Comparison of ENCODE assay signal across 13 cellular contexts in genomic region chr6:134676307-134677281, GRCh38.
A peak's percentile ranks its signal among the peaks of the same experiment; 100 is the strongest.
DNase-seq lines count a peak whose midpoint lies in the region; ATAC-seq, FAIRE-seq and TF ChIP-seq lines count a peak whose summit lies in the region.
"Had no signal": no experiment of that assay in that cellular context is flagged by ENCODE, and none has a peak within 500 bp of the region (broad histone marks: within the 10 kb centered on the region; RNA-seq: fewer than 3 reads in every experiment).

No MANE protein-coding gene starts in this region.

- H3K4me3 ChIP-seq in A549, result no peak overlapping the region
- H3K4me3 ChIP-seq in SK-N-MC, result peak overlapping the region; percentile 56
- no peak overlapping the region for H3K4me3 ChIP-seq in tibial artery
- H3K4me3 ChIP-seq: right lobe of liver had no signal

- DNase-seq in A549 (ENCODE audit: low read depth in 1 of 2, low spot score in 1 of 2) (no peak), NCI-H1436 (lab: John Stamatoyannopoulos, UW) (peak; percentile 47), SK-N-MC (ENCODE audit: low read depth, low spot score) (peak; percentile 82), iris pigment epithelial cell (ENCODE audit: low read depth) (peak; percentile 91), NCI-H510A treated with DMSO at 0.1 percent for 48 hours (lab: John Stamatoyannopoulos, UW) (no peak), tibial artery (no peak), HuH-7.5 (ENCODE audit: low spot score) (no peak)
- DNase-seq: activated CD4-positive, alpha-beta T cell treated with anti-CD3 and anti-CD28 coated beads, Interleukin-2, amount 50 U/mL, for 1 hour; activated naive CD8-positive, alpha-beta T cell treated with anti-CD3 and anti-CD28 coated beads, Interleukin-2, amount 50 U/mL, for 24 hours; NCI-H524 treated with DMSO at 0.1 percent for 48 hours; right lobe of liver had no signal

- POLR2A ChIA-PET in A549 (lab: Yijun Ruan, JAX), result no interaction called here

- peak overlapping the region; percentile 62 to 88; a peak in 4 of 6 replicates for H3K27ac ChIP-seq in A549
- H3K27ac ChIP-seq in SK-N-MC, result peak overlapping the region; percentile 90
- H3K27ac ChIP-seq in tibial artery, result no peak overlapping the region
- H3K27ac ChIP-seq: foreskin keratinocyte, right lobe of liver had no signal

- H3K36me3 ChIP-seq in SK-N-MC (ENCODE audit: insufficient read depth, low read length), result no peaks in the 10 kb centered on the region
- no peaks in the 10 kb centered on the region for H3K36me3 ChIP-seq in tibial artery
- H3K36me3 ChIP-seq: right lobe of liver had no signal

- WGBS in A549 (ENCODE audit: missing lambda C conversion rate), result 74% methylated on average over 6 of the region's 6 CpGs

- ATAC-seq in A549 (no peak), GM19455 (IDR thresholded peaks at IDR 0.05; ENCODE audit: unreplicated experiment) (no peak)
- ATAC-seq: activated naive CD8-positive, alpha-beta T cell treated with anti-CD3 and anti-CD28 coated beads, Interleukin-2, amount 50 U/mL, for 24 hours; foreskin keratinocyte; right lobe of liver had no signal

- TF ChIP-seq CTCF in A549 (IDR thresholded peaks at IDR 0.05), result no peak
- TF ChIP-seq CTCF in tibial artery (IDR thresholded peaks at IDR 0.05), result no peak

- intact Hi-C loops in tibial artery (cut with DNase I; ENCODE audit: low total_unique reads), result no loop called here

- CTCF ChIA-PET in A549 (lab: Yijun Ruan, JAX), result no interaction called here

- TF ChIP-seq EP300 in A549 (IDR thresholded peaks at IDR 0.05), result no peak

- H3K9ac ChIP-seq in SK-N-MC (ENCODE audit: insufficient read length), result no peak overlapping the region

- TF ChIP-seq POLR2A in A549 (IDR thresholded peaks at IDR 0.05; ENCODE audit: low read length), result no peak

- FAIRE-seq in A549 (lab: Jason Lieb, UNC), result no peak

- no peak for TF ChIP-seq RAD21 in A549 (conservative IDR thresholded peaks at IDR 0.05 in 1 of 2, IDR thresholded peaks at IDR 0.05 in 1 of 2)

- peak overlapping the region; percentile 13; the same call in 1 of the 3 replicates for H3K4me2 ChIP-seq in A549

- H3K4me1 ChIP-seq in A549 (peaks cover 59% of the 10 kb centered on the region), tibial artery (no peaks in the 10 kb centered on the region)
- H3K4me1 ChIP-seq: foreskin keratinocyte, right lobe of liver had no signal

- no peaks in the 10 kb centered on the region for H3K27me3 ChIP-seq in tibial artery
- H3K27me3 ChIP-seq: foreskin keratinocyte, right lobe of liver had no signal

- H3K9me3 ChIP-seq in A549 (no peaks in the 10 kb centered on the region), SK-N-MC (ENCODE audit: low read depth, low read length) (no peaks in the 10 kb centered on the region), tibial artery (no peaks in the 10 kb centered on the region)
- H3K9me3 ChIP-seq: right lobe of liver had no signal

TF ChIP-seq in A549, 52 proteins besides CTCF, POLR2A, EP300 and RAD21:
- TF ChIP-seq CBX2 (IDR thresholded peaks at IDR 0.05; ENCODE audit: borderline replicate concordance, low read depth) (no peak), EHF (CRISPR knock-in tag; IDR thresholded peaks at IDR 0.05) (no peak), PHF8 (IDR thresholded peaks at IDR 0.05; ENCODE audit: borderline replicate concordance, low read depth) (no peak), MAX (IDR thresholded peaks at IDR 0.05) (no peak)

Comparison
In these comparisons a context has a peak if more than half of its experiments do, and no peak if none do; other contexts are left out.
1. DNase-seq: peak in NCI-H1436 (single experiment), SK-N-MC (single experiment) and iris pigment epithelial cell (single experiment); none in A549 (0 of 2), NCI-H510A treated with DMSO at 0.1 percent for 48 hours (single experiment), tibial artery (0 of 2) and HuH-7.5 (single experiment).
2. H3K27ac ChIP-seq: peak in A549 (2 of 2) and SK-N-MC (single experiment); none in tibial artery (0 of 2).